In the genomic region with DNA sequence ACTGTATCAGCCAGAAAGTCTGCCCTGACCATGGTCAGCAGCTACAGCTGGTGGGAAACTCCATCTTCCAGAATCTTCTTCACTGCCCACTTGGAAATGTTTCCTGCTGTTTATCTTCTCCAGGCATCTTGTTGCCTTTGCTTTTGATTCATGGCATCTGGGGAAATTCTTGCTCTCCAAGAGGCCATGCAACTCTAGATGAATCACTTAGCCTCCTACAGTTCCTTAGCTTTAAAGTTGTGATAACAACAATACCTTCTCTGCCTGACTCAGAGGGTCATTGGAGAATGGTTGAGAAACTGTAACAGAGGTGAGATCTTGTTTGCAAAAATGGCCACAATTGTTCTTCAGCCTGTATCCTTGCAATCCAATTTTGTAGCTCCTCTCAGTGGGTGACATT, we compare ENCODE assay signal across 26 cellular contexts.
DNase-seq lines count a peak whose midpoint lies in the region; ATAC-seq and TF ChIP-seq lines count a peak whose summit lies in the region.
"Had no signal": no experiment of that assay in that cellular context is flagged by ENCODE, and none has a peak within 500 bp of the region (broad histone marks: within the 10 kb centered on the region; RNA-seq: fewer than 3 reads in every experiment).

No MANE protein-coding gene starts in this region.

- peak; percentile 6 for DNase-seq in HT1080 (ENCODE audit: low read depth)
- peak; percentile 8 for DNase-seq in astrocyte of the cerebellum (ENCODE audit: low read depth)
- DNase-seq in fibroblast of pulmonary artery (ENCODE audit: low read depth): peak; percentile 8
- peak; percentile 63 for DNase-seq in renal cortical epithelial cell (ENCODE audit: low read depth)
- no peak for DNase-seq in NCI-H1694 (lab: John Stamatoyannopoulos, UW)
- DNase-seq in thyroid gland: no peak
- no peak for DNase-seq in DMS 273 treated with DMSO at 0.1 percent for 48 hours (lab: John Stamatoyannopoulos, UW)
- DNase-seq: activated CD4-positive, alpha-beta T cell treated with anti-CD3 and anti-CD28 coated beads, Interleukin-2, amount 50 U/mL, for 48 hours; activated CD8-positive, alpha-beta memory T cell treated with anti-CD3 and anti-CD28 coated beads, Interleukin-2, amount 50 U/mL, for 48 hours; activated naive CD4-positive, alpha-beta T cell treated with anti-CD3 and anti-CD28 coated beads, Interleukin-2, amount 10 ng/mL, durations not matched to agents 7 days and 5 days; amniotic stem cell; C1 segment of cervical spinal cord; caudate nucleus; COR-L47; DMS79 treated with DMSO at 0.1 percent for 48 hours; heart left ventricle; left lung; NCI-H1105; NCI-H2081; NCI-H2227 treated with DMSO at 0.1 percent for 48 hours; stimulated activated CD4-positive, alpha-beta T cell treated with anti-CD3 and anti-CD28 coated beads, Interleukin-15, amount 100 ng/mL, for 24 hours; stimulated activated naive CD4-positive, alpha-beta T cell treated with Interleukin-2 at 50 U/mL for 16 hours; T-helper 1 cell had no signal

- intact Hi-C loops in thyroid gland (cut with DNase I): no loop called here

- no peaks in the 10 kb centered on the region for H3K36me3 ChIP-seq in thyroid gland
- H3K36me3 ChIP-seq: heart left ventricle, left lung, vagina had no signal

- H3K4me1 ChIP-seq in thyroid gland: no peaks in the 10 kb centered on the region
- H3K4me1 ChIP-seq: heart left ventricle, left lung, vagina had no signal

- ATAC-seq in HG02571 (IDR thresholded peaks at IDR 0.05; ENCODE audit: unreplicated experiment): no peak
- ATAC-seq: heart left ventricle, left lung, sciatic nerve had no signal

- no peak for TF ChIP-seq POLR2A in thyroid gland (IDR thresholded peaks at IDR 0.05)

- H3K27ac ChIP-seq in thyroid gland: no peak overlapping the region
- H3K27ac ChIP-seq: heart left ventricle, left lung, vagina had no signal

- H3K9me3 ChIP-seq in thyroid gland: no peaks in the 10 kb centered on the region
- H3K9me3 ChIP-seq: heart left ventricle, left lung, vagina had no signal

- H3K4me3 ChIP-seq in astrocyte of the cerebellum (ENCODE audit: low read depth, low read length) (no peak overlapping the region), fibroblast of pulmonary artery (replicated peaks; ENCODE audit: low read depth, low read length) (no peak overlapping the region), thyroid gland (replicated peaks in 1 of 3) (no peak overlapping the region)
- H3K4me3 ChIP-seq: heart left ventricle, left lung, vagina had no signal

- H3K27me3 ChIP-seq in thyroid gland: no peaks in the 10 kb centered on the region
- H3K27me3 ChIP-seq: vagina had no signal

- in situ Hi-C loops in astrocyte of the cerebellum (cut with HindIII; ENCODE audit: low sequenced_read_pairs): no loop called here

- TF ChIP-seq CTCF in astrocyte of the cerebellum (IDR thresholded peaks at IDR 0.05; ENCODE audit: low read depth, low read length, missing control alignments) (no peak), fibroblast of pulmonary artery (IDR thresholded peaks at IDR 0.05; ENCODE audit: low read length, missing control alignments) (no peak), thyroid gland (IDR thresholded peaks at IDR 0.05) (no peak)

Comparison
In these comparisons a context has a peak if more than half of its experiments do, and no peak if none do; other contexts are left out.
1. DNase-seq: peak in HT1080 (single experiment), astrocyte of the cerebellum (single experiment), fibroblast of pulmonary artery (single experiment) and renal cortical epithelial cell (single experiment); none in NCI-H1694 (single experiment), thyroid gland (0 of 2) and DMS 273 treated with DMSO at 0.1 percent for 48 hours (single experiment).